In genomic region chr9:35116898-35117551, GRCh38 we compare ENCODE assay signal across 8 cellular contexts. TPM values are rescaled to one million over a fixed set of nuclear protein-coding genes. Genes with fewer than 3 reads are reported as not detected.
DNase-seq lines count a peak whose midpoint lies in the region; ATAC-seq, FAIRE-seq and TF ChIP-seq lines count a peak whose summit lies in the region.

No MANE protein-coding gene starts in this region.

- H3K4me1 ChIP-seq in right atrium auricular region: peaks cover 0 to 47% of the 10 kb centered on the region in 2 donors

- no peaks in the 10 kb centered on the region for H3K27me3 ChIP-seq in right atrium auricular region

- H3K4me3 ChIP-seq in GM12864 (ENCODE audit: low read depth, low read length) (peak overlapping the region; percentile 80; the same call in 1 of the 2 replicates), right atrium auricular region (peak overlapping the region; percentile 62 to 65)

- DNase-seq in GM12864 (ENCODE audit: low read depth) (peak; percentile 88), NCI-H1436 (lab: John Stamatoyannopoulos, UW) (peak; percentile 88), T-helper 1 cell (peak; percentile 75 to 89 (median 87)), amygdala (lab: John Stamatoyannopoulos, UW) (peak in 54 of 56 donors; percentile 23 to 93 (median 78)), right atrium auricular region (ENCODE audit: low spot score) (peak; percentile 95), pulmonary artery endothelial cell (ENCODE audit: low read depth, low spot score) (peak; percentile 84), urothelium cell line (ENCODE audit: low spot score) (peak; percentile 86)

- peak; percentile 42 for ATAC-seq in HG02763 (IDR thresholded peaks at IDR 0.05; ENCODE audit: unreplicated experiment)

- no peak for FAIRE-seq in urothelium cell line (lab: Jason Lieb, UNC)

- H3K27ac ChIP-seq in right atrium auricular region: peak overlapping the region; percentile 90 to 98

- TF ChIP-seq CTCF in GM12864 (IDR thresholded peaks at IDR 0.05; ENCODE audit: low read depth, low read length, missing control alignments) (peak; percentile 88), right atrium auricular region (IDR thresholded peaks at IDR 0.05) (peak; percentile 92 to 96)

- no peaks in the 10 kb centered on the region for H3K36me3 ChIP-seq in right atrium auricular region

- H3K9me3 ChIP-seq in right atrium auricular region: no peaks in the 10 kb centered on the region

RNA-seq across cellular contexts. Expression of gene ATOSB, which starts 1.4 kb away (rescaled TPM):
- total RNA-seq in right atrium auricular region (10 to 100 TPM; 19.6 to 22.2 TPM), pulmonary artery endothelial cell (17.7 and 19.7 TPM in 2 replicates)

RNA-seq across cellular contexts. Expression of gene STOML2, which starts 14.1 kb away (rescaled TPM):
- total RNA-seq in right atrium auricular region (100 to 1,000 TPM; 114 to 115 TPM), pulmonary artery endothelial cell (275 and 339 TPM in 2 replicates)

RNA-seq across cellular contexts. Expression of gene PIGO, which starts 20.6 kb away (rescaled TPM):
- total RNA-seq in right atrium auricular region (10 to 100 TPM in 1 of 2 donors, 1 to 10 TPM in 1; 9.0 to 12.3 TPM), pulmonary artery endothelial cell (9.3 and 11.0 TPM in 2 replicates)

RNA-seq across cellular contexts. Expression of gene FANCG, which starts 37.3 kb away (rescaled TPM):
- total RNA-seq in right atrium auricular region (1 to 10 TPM in 1 of 2 donors, under 1 TPM in 1; 0.89 to 1.9 TPM), pulmonary artery endothelial cell (24.1 and 32.5 TPM in 2 replicates)

RNA-seq across cellular contexts. Expression of gene VCP, which starts 44.6 kb away (rescaled TPM):
- total RNA-seq in right atrium auricular region: 100 to 1,000 TPM; 150 to 157 TPM
- 684 and 811 TPM in 2 replicates for total RNA-seq in pulmonary artery endothelial cell

Comparison
In these comparisons a context has a peak if more than half of its experiments do, and no peak if none do; other contexts are left out.
1. Peak in every context shown above with its lines: DNase-seq, ATAC-seq, H3K4me3 ChIP-seq and H3K27ac ChIP-seq.